ENCODE assay signal across 8 cellular contexts in the genomic region with DNA sequence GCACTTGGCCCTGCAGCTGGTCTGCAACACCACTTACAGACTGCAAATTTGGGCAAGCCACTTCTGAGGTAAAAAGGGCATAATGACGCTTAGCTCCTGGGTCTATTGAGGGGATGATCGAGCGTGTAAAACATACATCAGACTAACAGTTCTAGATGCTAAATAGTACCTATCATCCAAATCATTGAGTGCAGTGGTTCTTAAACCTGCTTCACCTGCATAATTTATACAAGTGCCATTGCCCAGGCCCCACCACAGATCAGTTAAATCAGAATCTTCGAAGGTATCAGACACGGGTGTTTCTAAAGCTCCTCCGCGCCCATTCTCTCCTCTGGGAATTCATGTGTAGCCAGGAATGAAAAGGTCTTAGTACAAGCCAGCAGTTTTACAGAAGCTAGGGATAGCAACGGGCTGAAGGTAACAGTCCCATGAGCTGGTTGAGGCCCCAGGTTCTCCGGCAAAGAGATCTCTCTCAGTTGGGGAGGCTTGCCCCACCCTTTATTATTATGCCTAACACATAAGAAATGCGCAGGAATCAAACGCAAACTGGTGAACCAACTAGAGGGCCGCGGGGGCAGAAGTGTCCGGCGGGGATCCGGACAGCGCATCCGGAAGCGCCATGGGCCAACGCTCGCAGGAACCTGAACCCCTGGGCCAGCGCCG. TPM values are rescaled to one million over a fixed set of nuclear protein-coding genes. Genes with fewer than 3 reads are reported as not detected.
DNase-seq lines count a peak whose midpoint lies in the region; ATAC-seq and TF ChIP-seq lines count a peak whose summit lies in the region.

No MANE protein-coding gene starts in this region.

- WGBS in heart right ventricle, 2 donors, result 7 to 11% methylated on average over 23 of the region's 23 CpGs
- 12% methylated on average over 23 of the region's 23 CpGs for WGBS in liver
- WGBS in transverse colon (ENCODE audit: low coverage in 1 of 2), 2 donors, result 0 to 14% methylated on average over 1 to 23 of the region's 23 CpGs

- peak overlapping the region; percentile 100 for H3K4me3 Mint-ChIP-seq in activated naive CD8-positive, alpha-beta T cell treated with anti-CD3 and anti-CD28 coated beads, Interleukin-2, amount 50 U/mL, for 24 hours

- H3K27ac ChIP-seq in heart right ventricle (peak overlapping the region; percentile 76 to 95 (median 91)), liver (ENCODE audit: low read depth in 1 of 2, low read length in 2 of 2) (peak overlapping the region; percentile 84 to 89), transverse colon (peak overlapping the region; percentile 89 to 96 (median 95))

- TF ChIP-seq POLR2A in transverse colon (IDR thresholded peaks at IDR 0.05), result no peak

- H3K36me3 Mint-ChIP-seq in activated naive CD8-positive, alpha-beta T cell treated with anti-CD3 and anti-CD28 coated beads, Interleukin-2, amount 50 U/mL, for 24 hours (ENCODE audit: low read depth), result peaks cover 8% of the 10 kb centered on the region

- no peaks in the 10 kb centered on the region for H3K27me3 ChIP-seq in heart right ventricle
- H3K27me3 ChIP-seq in liver (ENCODE audit: control insufficient read depth in 4 of 4, insufficient read depth in 4 of 4, low read length in 3 of 4), result no peaks in the 10 kb centered on the region
- H3K27me3 ChIP-seq in transverse colon, result no peaks in the 10 kb centered on the region

- H3K9me3 ChIP-seq in heart right ventricle (no peaks in the 10 kb centered on the region), liver (ENCODE audit: control insufficient read depth in 4 of 4, low read length in 3 of 4) (no peaks in the 10 kb centered on the region), transverse colon (no peaks in the 10 kb centered on the region)

- peaks cover 43% of the 10 kb centered on the region for H3K4me1 Mint-ChIP-seq in activated naive CD8-positive, alpha-beta T cell treated with anti-CD3 and anti-CD28 coated beads, Interleukin-2, amount 50 U/mL, for 24 hours

- peak overlapping the region; percentile 50 to 91 (median 74) for H3K4me3 ChIP-seq in heart right ventricle
- H3K4me3 ChIP-seq in liver (ENCODE audit: low read depth in 1 of 3, low read length in 3 of 3), result peak overlapping the region; percentile 77 to 91 (median 87)
- H3K4me3 ChIP-seq in transverse colon, result peak overlapping the region; percentile 25 to 85 (median 78)

- no peak for TF ChIP-seq EP300 in transverse colon (IDR thresholded peaks at IDR 0.05; ENCODE audit: low read depth)

- ATAC-seq in heart right ventricle (peak in 1 of 8 donors; percentile 1), Right ventricle myocardium superior (ENCODE audit: poor library complexity) (no peak), HG03135 (IDR thresholded peaks at IDR 0.05; ENCODE audit: unreplicated experiment) (peak; percentile 43)
- ATAC-seq in activated naive CD8-positive, alpha-beta T cell treated with anti-CD3 and anti-CD28 coated beads, Interleukin-2, amount 50 U/mL, for 24 hours, result peak; percentile 13

- no peak for TF ChIP-seq RAD21 in liver (IDR thresholded peaks at IDR 0.05)

- H3K36me3 ChIP-seq in heart right ventricle (peaks cover 0 to 53% (median 7%) of the 10 kb centered on the region in 9 donors), liver (ENCODE audit: control insufficient read depth in 4 of 4, insufficient read depth in 3 of 4, low read depth in 1 of 4, low read length in 3 of 4) (peaks cover 3 to 16% (median 6%) of the 10 kb centered on the region in 4 donors), transverse colon (peaks cover 0 to 6% (median 0%) of the 10 kb centered on the region in 4 donors)

- H3K9ac ChIP-seq in liver (ENCODE audit: low read depth in 1 of 2, low read length in 2 of 2), result peak overlapping the region; percentile 60 to 78

- H3K9me3 Mint-ChIP-seq in activated naive CD8-positive, alpha-beta T cell treated with anti-CD3 and anti-CD28 coated beads, Interleukin-2, amount 50 U/mL, for 24 hours, result no peaks in the 10 kb centered on the region

- DNase-seq in heart right ventricle (no peak), Right ventricle myocardium superior (no peak), transverse colon (no peak), ACHN (no peak), NCI-H510A treated with DMSO at 0.1 percent for 48 hours (lab: John Stamatoyannopoulos, UW) (no peak)
- no peak for DNase-seq in activated naive CD8-positive, alpha-beta T cell treated with anti-CD3 and anti-CD28 coated beads, Interleukin-2, amount 50 U/mL, for 24 hours

- no peaks in the 10 kb centered on the region for H3K27me3 Mint-ChIP-seq in activated naive CD8-positive, alpha-beta T cell treated with anti-CD3 and anti-CD28 coated beads, Interleukin-2, amount 50 U/mL, for 24 hours

- intact Hi-C loops in heart right ventricle (cut with DNase I) (loop anchor here in 2 of 10 donors (5.0 kb wide), 1 partner anchor 33 kb away; a partner anchor contains a TSS), Right ventricle myocardium superior (cut with DNase I) (no loop called here), transverse colon (cut with DNase I; ENCODE audit: low total_unique reads) (loop anchor here (1.0 kb wide), 1 partner anchor 16 kb away; no protein-coding TSS in a partner anchor)

- peaks cover 8 to 60% (median 49%) of the 10 kb centered on the region in 9 donors for H3K4me1 ChIP-seq in heart right ventricle
- peaks cover 14 to 57% (median 45%) of the 10 kb centered on the region in 4 donors for H3K4me1 ChIP-seq in liver (ENCODE audit: control insufficient read depth in 4 of 4, insufficient read depth in 4 of 4, low read length in 3 of 4)
- H3K4me1 ChIP-seq in transverse colon, result peaks cover 16 to 36% (median 24%) of the 10 kb centered on the region in 4 donors

- TF ChIP-seq CTCF in heart right ventricle (IDR thresholded peaks at IDR 0.05), result no peak
- TF ChIP-seq CTCF in liver (IDR thresholded peaks at IDR 0.05; ENCODE audit: low read depth, low read length, missing input control), result no peak
- TF ChIP-seq CTCF in transverse colon (IDR thresholded peaks at IDR 0.05), result no peak

- peak overlapping the region; percentile 96 for H3K27ac Mint-ChIP-seq in activated naive CD8-positive, alpha-beta T cell treated with anti-CD3 and anti-CD28 coated beads, Interleukin-2, amount 50 U/mL, for 24 hours

- in situ Hi-C loops in transverse colon (cut with MboI; ENCODE audit: low pct_ligation_motif_present in 1 of 4, low pct_unique_long_range_greater_than_20kb in 1 of 4, low sequenced_read_pairs in 3 of 4) (no loop called here), ACHN (cut with HindIII; ENCODE audit: low pct_ligation_motif_present, low pct_unique_long_range_greater_than_20kb, low sequenced_read_pairs) (no loop called here)

TF ChIP-seq in liver, 16 proteins besides CTCF, POLR2A, EP300 and RAD21:
- peak; percentile 42 to 65 for TF ChIP-seq RXRA (IDR thresholded peaks at IDR 0.05)
- TF ChIP-seq, protein P1, sequence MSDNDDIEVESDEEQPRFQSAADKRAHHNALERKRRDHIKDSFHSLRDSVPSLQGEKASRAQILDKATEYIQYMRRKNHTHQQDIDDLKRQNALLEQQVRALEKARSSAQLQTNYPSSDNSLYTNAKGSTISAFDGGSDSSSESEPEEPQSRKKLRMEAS (IDR thresholded peaks at IDR 0.05), result no peak

RNA-seq across cellular contexts. Expression of a gene that starts 0.7 kb away (rescaled TPM):
- total RNA-seq in heart right ventricle, result 100 to 1,000 TPM in 1 of 10 donors, 10 to 100 TPM in 9; 74.7 to 117 (median 82.2) TPM
- 100 to 1,000 TPM; 140 to 282 TPM for polyA plus RNA-seq in heart right ventricle
- total RNA-seq in Right ventricle myocardium superior, result 74.5 TPM
- 100 to 1,000 TPM; 101 to 108 TPM for total RNA-seq in liver
- polyA plus RNA-seq in liver, result 100 to 1,000 TPM; 120 to 195 TPM
- 100 to 1,000 TPM in 3 of 4 donors, 10 to 100 TPM in 1; 23.9 to 164 (median 141) TPM for total RNA-seq in transverse colon

RNA-seq across cellular contexts. Expression of a gene that starts 7.7 kb away (rescaled TPM):
- 10 to 100 TPM in 5 of 10 donors, 1 to 10 TPM in 5; 7.6 to 13.9 (median 9.6) TPM for total RNA-seq in heart right ventricle
- 10 to 100 TPM; 10.1 to 21.1 TPM for polyA plus RNA-seq in heart right ventricle
- 9.5 TPM for total RNA-seq in Right ventricle myocardium superior
- 10 to 100 TPM; 13.1 to 18.5 TPM for total RNA-seq in liver
- polyA plus RNA-seq in liver, result 10 to 100 TPM; 30.7 to 32.5 TPM
- 10 to 100 TPM in 2 of 4 donors, 1 to 10 TPM in 2; 5.2 to 21.7 (median 12.8) TPM for total RNA-seq in transverse colon

RNA-seq across cellular contexts. Expression of a gene that starts 10.6 kb away (rescaled TPM):
- total RNA-seq in heart right ventricle, result 100 to 1,000 TPM in 1 of 10 donors, 10 to 100 TPM in 9; 25.8 to 146 (median 35.5) TPM
- polyA plus RNA-seq in heart right ventricle, result 100 to 1,000 TPM in 1 of 2 donors, 10 to 100 TPM in 1; 79.6 to 131 TPM
- total RNA-seq in Right ventricle myocardium superior, result 56.3 TPM
- total RNA-seq in liver, result 10 to 100 TPM in 1 of 2 donors, 1 to 10 TPM in 1; 9.7 to 11.3 TPM
- 10 to 100 TPM; 69.1 to 74.6 TPM for polyA plus RNA-seq in liver
- total RNA-seq in transverse colon, result 10 to 100 TPM in 2 of 4 donors, 1 to 10 TPM in 1, not detected in 1; 9.4 to 26.9 (median 17.1) TPM

RNA-seq across cellular contexts. Expression of a gene that starts 17.0 kb away (rescaled TPM):
- 10 to 100 TPM; 25.0 to 39.0 (median 33.7) TPM for total RNA-seq in heart right ventricle
- polyA plus RNA-seq in heart right ventricle, result 10 to 100 TPM; 14.2 to 47.0 TPM
- 26.5 TPM for total RNA-seq in Right ventricle myocardium superior
- total RNA-seq in liver, result 10 to 100 TPM in 1 of 2 donors, 1 to 10 TPM in 1; 7.6 to 13.4 TPM
- polyA plus RNA-seq in liver, result 10 to 100 TPM in 1 of 2 donors, 1 to 10 TPM in 1; 9.8 to 20.9 TPM
- 10 to 100 TPM; 17.7 to 24.8 (median 18.6) TPM for total RNA-seq in transverse colon

RNA-seq across cellular contexts. Expression of a gene that starts 17.5 kb away (rescaled TPM):
- total RNA-seq in heart right ventricle, result 10 to 100 TPM in 5 of 10 donors, 1 to 10 TPM in 5; 4.9 to 56.8 (median 9.2) TPM
- polyA plus RNA-seq in heart right ventricle, result 10 to 100 TPM; 16.4 to 26.6 TPM
- 16.9 TPM for total RNA-seq in Right ventricle myocardium superior
- total RNA-seq in liver, result 10 to 100 TPM; 29.2 to 50.8 TPM
- 100 to 1,000 TPM; 108 to 140 TPM for polyA plus RNA-seq in liver
- total RNA-seq in transverse colon, result 100 to 1,000 TPM in 3 of 4 donors, 10 to 100 TPM in 1; 10.5 to 186 (median 147) TPM
